In genomic region chr1:223845810-223846667, GRCh38 we compare ENCODE assay signal across 8 cellular contexts. TPM values are rescaled to one million over a fixed set of nuclear protein-coding genes. Genes with fewer than 3 reads are reported as not detected.
DNase-seq lines count a peak whose midpoint lies in the region; ATAC-seq, FAIRE-seq and TF ChIP-seq lines count a peak whose summit lies in the region.

A gene with protein sequence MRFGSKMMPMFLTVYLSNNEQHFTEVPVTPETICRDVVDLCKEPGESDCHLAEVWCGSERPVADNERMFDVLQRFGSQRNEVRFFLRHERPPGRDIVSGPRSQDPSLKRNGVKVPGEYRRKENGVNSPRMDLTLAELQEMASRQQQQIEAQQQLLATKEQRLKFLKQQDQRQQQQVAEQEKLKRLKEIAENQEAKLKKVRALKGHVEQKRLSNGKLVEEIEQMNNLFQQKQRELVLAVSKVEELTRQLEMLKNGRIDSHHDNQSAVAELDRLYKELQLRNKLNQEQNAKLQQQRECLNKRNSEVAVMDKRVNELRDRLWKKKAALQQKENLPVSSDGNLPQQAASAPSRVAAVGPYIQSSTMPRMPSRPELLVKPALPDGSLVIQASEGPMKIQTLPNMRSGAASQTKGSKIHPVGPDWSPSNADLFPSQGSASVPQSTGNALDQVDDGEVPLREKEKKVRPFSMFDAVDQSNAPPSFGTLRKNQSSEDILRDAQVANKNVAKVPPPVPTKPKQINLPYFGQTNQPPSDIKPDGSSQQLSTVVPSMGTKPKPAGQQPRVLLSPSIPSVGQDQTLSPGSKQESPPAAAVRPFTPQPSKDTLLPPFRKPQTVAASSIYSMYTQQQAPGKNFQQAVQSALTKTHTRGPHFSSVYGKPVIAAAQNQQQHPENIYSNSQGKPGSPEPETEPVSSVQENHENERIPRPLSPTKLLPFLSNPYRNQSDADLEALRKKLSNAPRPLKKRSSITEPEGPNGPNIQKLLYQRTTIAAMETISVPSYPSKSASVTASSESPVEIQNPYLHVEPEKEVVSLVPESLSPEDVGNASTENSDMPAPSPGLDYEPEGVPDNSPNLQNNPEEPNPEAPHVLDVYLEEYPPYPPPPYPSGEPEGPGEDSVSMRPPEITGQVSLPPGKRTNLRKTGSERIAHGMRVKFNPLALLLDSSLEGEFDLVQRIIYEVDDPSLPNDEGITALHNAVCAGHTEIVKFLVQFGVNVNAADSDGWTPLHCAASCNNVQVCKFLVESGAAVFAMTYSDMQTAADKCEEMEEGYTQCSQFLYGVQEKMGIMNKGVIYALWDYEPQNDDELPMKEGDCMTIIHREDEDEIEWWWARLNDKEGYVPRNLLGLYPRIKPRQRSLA (minus strand): TSS chr1:223845947. CDS start chr1:223845680, 267 bp downstream.

- peaks cover 22% of the 10 kb centered on the region for H3K4me1 ChIP-seq in OCI-LY1 (ENCODE audit: insufficient read depth, low read length, severe bottlenecking)

- H3K36me3 Mint-ChIP-seq in endothelial cell (ENCODE audit: low read depth, unreplicated experiment) = peaks cover 4% of the 10 kb centered on the region

- H3K9me3 ChIP-seq in OCI-LY1 (ENCODE audit: low read length) = no peaks in the 10 kb centered on the region

- H3K9me2 ChIP-seq in OCI-LY1 (ENCODE audit: low read depth, low read length) = no peaks in the 10 kb centered on the region

- peak; percentile 66 for ATAC-seq in GM21381 (IDR thresholded peaks at IDR 0.05; ENCODE audit: unreplicated experiment)

- H3K27ac Mint-ChIP-seq in endothelial cell (ENCODE audit: unreplicated experiment) = peak within 1 kb of the TSS; percentile 97

- peak within 1 kb of the TSS; percentile 79 for H3K4me2 ChIP-seq in OCI-LY1 (ENCODE audit: low read length)

- H3K79me2 ChIP-seq in OCI-LY1 (ENCODE audit: insufficient read depth, low read length) = 0 out of 2 replicates have a peak, but pooled peaks cover 3% of the 10 kb centered on the region

- no peak within 1 kb of the TSS for H3K27ac ChIP-seq in OCI-LY1 (ENCODE audit: low read depth, low read length, poor library complexity, severe bottlenecking)

- H3K36me3 ChIP-seq in OCI-LY1 (ENCODE audit: insufficient read depth, low read length) = no peaks in the 10 kb centered on the region

- H4K20me1 ChIP-seq in OCI-LY1 (ENCODE audit: insufficient read depth, low read length) = no peaks in the 10 kb centered on the region

- DNase-seq in DMS 273 (lab: John Stamatoyannopoulos, UW; ENCODE audit: unreplicated experiment) (peak; percentile 96), HTR-8/SVneo (ENCODE audit: insufficient read length, low spot score) (peak; percentile 90), endothelial cell (ENCODE audit: low spot score) (peak; percentile 90), midbrain (lab: John Stamatoyannopoulos, UW) (peak; percentile 90)
- DNase-seq in activated CD8-positive, alpha-beta memory T cell treated with anti-CD3 and anti-CD28 coated beads, Interleukin-2, amount 50 U/mL, for 4 hours = peak; percentile 86
- peak; percentile 73 to 76 for DNase-seq in stimulated activated CD8-positive, alpha-beta memory T cell treated with anti-CD3 and anti-CD28 coated beads, Interleukin-2, amount 100 ng/mL, for 48 hours (ENCODE audit: low read depth in 2 of 2)

- H3K4me3 Mint-ChIP-seq in endothelial cell (ENCODE audit: unreplicated experiment) = peak within 1 kb of the TSS; percentile 98

- H3K9ac ChIP-seq in OCI-LY1 (ENCODE audit: low read length) = peak within 1 kb of the TSS; percentile 76

- peak within 1 kb of the TSS; percentile 73 for H3K4me3 ChIP-seq in OCI-LY1 (ENCODE audit: low read depth, low read length, poor library complexity, severe bottlenecking)

- H3K27me3 Mint-ChIP-seq in endothelial cell (ENCODE audit: unreplicated experiment) = peaks cover 15% of the 10 kb centered on the region

- peak within 1 kb of the TSS; percentile 12; the same call in 1 of the 2 replicates for H2AFZ ChIP-seq in OCI-LY1 (ENCODE audit: low read length)

- peak; percentile 40 for FAIRE-seq in HTR-8/SVneo (lab: Jason Lieb, UNC)

- H3F3A ChIP-seq in OCI-LY1 (ENCODE audit: insufficient read depth, low read length) = no peaks in the 10 kb centered on the region

- peaks cover 4% of the 10 kb centered on the region; the same call in 1 of the 2 replicates for H3K27me3 ChIP-seq in OCI-LY1 (ENCODE audit: insufficient read depth, low read length)

- TF ChIP-seq CTCF in OCI-LY1 (IDR thresholded peaks at IDR 0.05; ENCODE audit: low read length) = peak; percentile 51; the same call in 1 of the 2 replicates
- peak; percentile 63 for TF ChIP-seq CTCF in endothelial cell (IDR thresholded peaks at IDR 0.05; ENCODE audit: unreplicated experiment)

- H3K9me3 Mint-ChIP-seq in endothelial cell (ENCODE audit: unreplicated experiment) = no peaks in the 10 kb centered on the region

- peaks cover 22% of the 10 kb centered on the region for H3K4me1 Mint-ChIP-seq in endothelial cell (ENCODE audit: unreplicated experiment)

RNA-seq across cellular contexts. Expression of the gene that starts here (rescaled TPM):
- 42.0 TPM for total RNA-seq in endothelial cell (ENCODE audit: unreplicated experiment)
